In genomic region chr1:84800090-84801073, GRCh38 we compare ENCODE assay signal across 22 cellular contexts.
"Had no signal": no experiment of that assay in that cellular context is flagged by ENCODE, and none has a peak within 500 bp of the region (broad histone marks: within the 10 kb centered on the region; RNA-seq: fewer than 3 reads in every experiment).

No MANE protein-coding gene starts in this region.

- DNase-seq: effector memory CD8-positive, alpha-beta T cell; esophagus squamous epithelium; foreskin fibroblast; glutamatergic neuron; islet precursor cell; mammary epithelial cell; naive thymus-derived CD4-positive, alpha-beta T cell; nephron progenitor cell; psoas muscle; sigmoid colon; stimulated activated CD4-positive, alpha-beta T cell treated with anti-CD3 and anti-CD28 coated beads, Interleukin-2, amount 100 ng/mL, for 24 hours; stimulated activated CD4-positive, alpha-beta T cell treated with anti-CD3 and anti-CD28 coated beads, Interleukin-4, amount 100 ng/mL, for 4 hours; stimulated activated naive B cell treated with anti-CD40 and anti-IgM and Interleukin-4, amounts not matched to agents 10 μg/mL and 1 μg/mL and 100 μg/mL, for 72 hours; stimulated activated naive CD8-positive, alpha-beta T cell treated with anti-CD3 and anti-CD28 coated beads, Interleukin-15, amount 100 ng/mL, for 72 hours; testis; upper lobe of right lung had no signal

- H3K36me3 ChIP-seq: esophagus squamous epithelium, gastroesophageal sphincter, sigmoid colon, tibial nerve, upper lobe of right lung, vagina had no signal

- H3K4me1 ChIP-seq: gastroesophageal sphincter, psoas muscle, sigmoid colon, testis, tibial nerve, upper lobe of right lung, vagina had no signal

- ATAC-seq: effector memory CD8-positive, alpha-beta T cell; gastroesophageal sphincter; left lobe of liver; naive thymus-derived CD4-positive, alpha-beta T cell; psoas muscle; stimulated activated naive B cell treated with anti-CD40 and anti-IgM and Interleukin-4, amounts not matched to agents 10 μg/mL and 1 μg/mL and 100 μg/mL, for 72 hours; stimulated activated naive CD8-positive, alpha-beta T cell treated with anti-CD3 and anti-CD28 coated beads, Interleukin-15, amount 100 ng/mL, for 72 hours; upper lobe of right lung had no signal

- H3K4me3 ChIP-seq: esophagus squamous epithelium, gastroesophageal sphincter, psoas muscle, sigmoid colon, skin epidermis, testis, tibial nerve, upper lobe of right lung, vagina had no signal

- H3K27ac ChIP-seq: epithelial cell of prostate, esophagus squamous epithelium, gastroesophageal sphincter, psoas muscle, sigmoid colon, skin epidermis, testis, tibial nerve, upper lobe of right lung, vagina had no signal

- H3K27me3 ChIP-seq: esophagus squamous epithelium, gastroesophageal sphincter, sigmoid colon, testis, tibial nerve, upper lobe of right lung, vagina had no signal

- H3K9me3 ChIP-seq: esophagus squamous epithelium, gastroesophageal sphincter, psoas muscle, sigmoid colon, testis, upper lobe of right lung, vagina had no signal
